Comparison of ENCODE assay signal across 1 cellular context in the genomic region with DNA sequence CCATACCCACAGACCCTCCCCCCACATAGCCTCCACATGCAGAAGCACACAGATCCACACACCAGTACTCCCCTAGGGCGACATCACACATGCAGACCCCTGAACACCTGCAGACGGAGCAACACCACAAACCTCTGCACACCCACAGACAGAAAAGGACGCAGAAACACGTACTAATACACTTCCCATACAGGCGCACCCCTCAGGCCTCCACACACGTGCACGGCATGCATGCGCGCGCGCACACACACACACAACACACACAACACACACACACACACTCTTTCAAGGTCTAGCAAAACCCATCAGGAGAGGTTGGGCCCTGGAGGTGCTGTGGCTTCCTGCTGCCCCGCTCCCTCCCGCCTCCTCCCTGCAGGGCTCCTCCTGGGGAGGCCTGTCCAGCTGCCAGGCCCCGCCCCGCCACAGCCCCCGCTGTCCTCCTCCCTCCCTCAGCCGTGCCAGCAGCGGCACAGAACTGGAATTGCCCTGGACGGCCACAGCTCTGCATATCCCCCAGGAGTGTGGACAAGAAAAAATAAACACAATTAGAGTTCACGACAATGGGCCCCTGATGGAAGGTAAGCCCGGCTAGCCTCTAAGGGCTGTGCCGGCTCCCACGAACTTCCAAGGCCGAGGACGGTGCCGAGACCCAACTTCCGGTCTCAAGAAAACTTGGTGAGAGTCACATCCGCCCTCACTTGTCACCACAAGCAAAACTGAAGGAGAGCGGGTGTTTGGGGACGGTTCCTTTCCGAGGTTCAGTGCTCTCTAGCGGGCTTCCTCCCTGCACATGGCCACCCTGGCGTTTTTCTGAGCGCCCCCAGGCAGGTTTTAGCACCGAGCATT.
TF ChIP-seq lines count a peak whose summit lies in the region.

No MANE protein-coding gene starts in this region.

TF ChIP-seq in HepG2, 621 proteins besides CTCF, POLR2A, EP300 and RAD21 (continued from another document and continues in another):
- TF ChIP-seq CREM (IDR thresholded peaks at IDR 0.05) (peak; percentile 51), CREM (CRISPR knock-in tag; IDR thresholded peaks at IDR 0.05) (0 out of 2 replicates have a peak, but pooled peaks have one; percentile 2), GTF2F1 (IDR thresholded peaks at IDR 0.05; ENCODE audit: low read length) (no peak), SOX13 (IDR thresholded peaks at IDR 0.05) (0 out of 2 replicates have a peak, but pooled peaks have one; percentile 10), SOX13 (CRISPR knock-in tag; conservative IDR thresholded peaks at IDR 0.05 in 1 of 2, IDR thresholded peaks at IDR 0.05 in 1 of 2) (no peak; a peak in 2 of 4 replicates), ZSCAN5A (CRISPR knock-in tag; IDR thresholded peaks at IDR 0.05; ENCODE audit: borderline replicate concordance) (peak; percentile 69; the same call in 1 of the 2 replicates), ZNF224 (CRISPR knock-in tag; IDR thresholded peaks at IDR 0.05) (0 out of 2 replicates have a peak, but pooled peaks have one; percentile 2), ZNF781 (CRISPR knock-in tag; IDR thresholded peaks at IDR 0.05; ENCODE audit: borderline replicate concordance, not compliant biosample characterization) (no peak), KMT2B (CRISPR knock-in tag; IDR thresholded peaks at IDR 0.05) (peak; percentile 71), SMAD9 (CRISPR knock-in tag; IDR thresholded peaks at IDR 0.05) (no peak), ZNF850 (CRISPR knock-in tag; conservative IDR thresholded peaks at IDR 0.05) (no peak), HNRNPH1 (optimal IDR thresholded peaks at IDR 0.05; ENCODE audit: low read depth, low read length) (no peak), TBX2 (CRISPR knock-in tag; IDR thresholded peaks at IDR 0.05; ENCODE audit: borderline replicate concordance) (peak; percentile 86), MTA1 (CRISPR knock-in tag; IDR thresholded peaks at IDR 0.05; ENCODE audit: borderline replicate concordance) (peak; percentile 17; the same call in 1 of the 2 replicates), PRPF4 (IDR thresholded peaks at IDR 0.05; ENCODE audit: low read depth, low read length, poor library complexity, severe bottlenecking) (no peak), NPAS2 (CRISPR knock-in tag; IDR thresholded peaks at IDR 0.05; ENCODE audit: borderline replicate concordance) (no peak), CENPBD1 (CRISPR knock-in tag; IDR thresholded peaks at IDR 0.05; ENCODE audit: borderline replicate concordance, low read depth) (no peak), NFIB (CRISPR knock-in tag; IDR thresholded peaks at IDR 0.05; ENCODE audit: borderline replicate concordance) (no peak), ATF6 (CRISPR knock-in tag; conservative IDR thresholded peaks at IDR 0.05) (0 out of 2 replicates have a peak, but pooled peaks have one; percentile 57), SRY (CRISPR knock-in tag; IDR thresholded peaks at IDR 0.05) (peak; percentile 64; the same call in 1 of the 2 replicates), THAP9 (CRISPR knock-in tag; IDR thresholded peaks at IDR 0.05; ENCODE audit: borderline replicate concordance) (no peak; the same call in 1 of the 2 replicates), PLRG1 (conservative IDR thresholded peaks at IDR 0.05) (no peak)
- TF ChIP-seq, protein P1, sequence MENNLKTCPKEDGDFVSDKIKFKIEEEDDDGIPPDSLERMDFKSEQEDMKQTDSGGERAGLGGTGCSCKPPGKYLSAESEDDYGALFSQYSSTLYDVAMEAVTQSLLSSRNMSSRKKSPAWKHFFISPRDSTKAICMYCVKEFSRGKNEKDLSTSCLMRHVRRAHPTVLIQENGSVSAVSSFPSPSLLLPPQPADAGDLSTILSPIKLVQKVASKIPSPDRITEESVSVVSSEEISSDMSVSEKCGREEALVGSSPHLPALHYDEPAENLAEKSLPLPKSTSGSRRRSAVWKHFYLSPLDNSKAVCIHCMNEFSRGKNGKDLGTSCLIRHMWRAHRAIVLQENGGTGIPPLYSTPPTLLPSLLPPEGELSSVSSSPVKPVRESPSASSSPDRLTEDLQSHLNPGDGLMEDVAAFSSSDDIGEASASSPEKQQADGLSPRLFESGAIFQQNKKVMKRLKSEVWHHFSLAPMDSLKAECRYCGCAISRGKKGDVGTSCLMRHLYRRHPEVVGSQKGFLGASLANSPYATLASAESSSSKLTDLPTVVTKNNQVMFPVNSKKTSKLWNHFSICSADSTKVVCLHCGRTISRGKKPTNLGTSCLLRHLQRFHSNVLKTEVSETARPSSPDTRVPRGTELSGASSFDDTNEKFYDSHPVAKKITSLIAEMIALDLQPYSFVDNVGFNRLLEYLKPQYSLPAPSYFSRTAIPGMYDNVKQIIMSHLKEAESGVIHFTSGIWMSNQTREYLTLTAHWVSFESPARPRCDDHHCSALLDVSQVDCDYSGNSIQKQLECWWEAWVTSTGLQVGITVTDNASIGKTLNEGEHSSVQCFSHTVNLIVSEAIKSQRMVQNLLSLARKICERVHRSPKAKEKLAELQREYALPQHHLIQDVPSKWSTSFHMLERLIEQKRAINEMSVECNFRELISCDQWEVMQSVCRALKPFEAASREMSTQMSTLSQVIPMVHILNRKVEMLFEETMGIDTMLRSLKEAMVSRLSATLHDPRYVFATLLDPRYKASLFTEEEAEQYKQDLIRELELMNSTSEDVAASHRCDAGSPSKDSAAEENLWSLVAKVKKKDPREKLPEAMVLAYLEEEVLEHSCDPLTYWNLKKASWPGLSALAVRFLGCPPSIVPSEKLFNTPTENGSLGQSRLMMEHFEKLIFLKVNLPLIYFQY (CRISPR knock-in tag; IDR thresholded peaks at IDR 0.05; ENCODE audit: borderline replicate concordance), result no peak; the same call in none of the 2 replicates
- TF ChIP-seq, protein P2, sequence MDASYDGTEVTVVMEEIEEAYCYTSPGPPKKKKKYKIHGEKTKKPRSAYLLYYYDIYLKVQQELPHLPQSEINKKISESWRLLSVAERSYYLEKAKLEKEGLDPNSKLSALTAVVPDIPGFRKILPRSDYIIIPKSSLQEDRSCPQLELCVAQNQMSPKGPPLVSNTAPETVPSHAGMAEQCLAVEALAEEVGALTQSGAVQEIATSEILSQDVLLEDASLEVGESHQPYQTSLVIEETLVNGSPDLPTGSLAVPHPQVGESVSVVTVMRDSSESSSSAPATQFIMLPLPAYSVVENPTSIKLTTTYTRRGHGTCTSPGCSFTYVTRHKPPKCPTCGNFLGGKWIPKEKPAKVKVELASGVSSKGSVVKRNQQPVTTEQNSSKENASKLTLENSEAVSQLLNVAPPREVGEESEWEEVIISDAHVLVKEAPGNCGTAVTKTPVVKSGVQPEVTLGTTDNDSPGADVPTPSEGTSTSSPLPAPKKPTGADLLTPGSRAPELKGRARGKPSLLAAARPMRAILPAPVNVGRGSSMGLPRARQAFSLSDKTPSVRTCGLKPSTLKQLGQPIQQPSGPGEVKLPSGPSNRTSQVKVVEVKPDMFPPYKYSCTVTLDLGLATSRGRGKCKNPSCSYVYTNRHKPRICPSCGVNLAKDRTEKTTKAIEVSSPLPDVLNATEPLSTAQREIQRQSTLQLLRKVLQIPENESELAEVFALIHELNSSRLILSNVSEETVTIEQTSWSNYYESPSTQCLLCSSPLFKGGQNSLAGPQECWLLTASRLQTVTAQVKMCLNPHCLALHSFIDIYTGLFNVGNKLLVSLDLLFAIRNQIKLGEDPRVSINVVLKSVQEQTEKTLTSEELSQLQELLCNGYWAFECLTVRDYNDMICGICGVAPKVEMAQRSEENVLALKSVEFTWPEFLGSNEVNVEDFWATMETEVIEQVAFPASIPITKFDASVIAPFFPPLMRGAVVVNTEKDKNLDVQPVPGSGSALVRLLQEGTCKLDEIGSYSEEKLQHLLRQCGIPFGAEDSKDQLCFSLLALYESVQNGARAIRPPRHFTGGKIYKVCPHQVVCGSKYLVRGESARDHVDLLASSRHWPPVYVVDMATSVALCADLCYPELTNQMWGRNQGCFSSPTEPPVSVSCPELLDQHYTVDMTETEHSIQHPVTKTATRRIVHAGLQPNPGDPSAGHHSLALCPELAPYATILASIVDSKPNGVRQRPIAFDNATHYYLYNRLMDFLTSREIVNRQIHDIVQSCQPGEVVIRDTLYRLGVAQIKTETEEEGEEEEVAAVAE (CRISPR knock-in tag; IDR thresholded peaks at IDR 0.05; ENCODE audit: borderline replicate concordance), result no peak; the same call in 1 of the 2 replicates
- TF ChIP-seq, protein P3, sequence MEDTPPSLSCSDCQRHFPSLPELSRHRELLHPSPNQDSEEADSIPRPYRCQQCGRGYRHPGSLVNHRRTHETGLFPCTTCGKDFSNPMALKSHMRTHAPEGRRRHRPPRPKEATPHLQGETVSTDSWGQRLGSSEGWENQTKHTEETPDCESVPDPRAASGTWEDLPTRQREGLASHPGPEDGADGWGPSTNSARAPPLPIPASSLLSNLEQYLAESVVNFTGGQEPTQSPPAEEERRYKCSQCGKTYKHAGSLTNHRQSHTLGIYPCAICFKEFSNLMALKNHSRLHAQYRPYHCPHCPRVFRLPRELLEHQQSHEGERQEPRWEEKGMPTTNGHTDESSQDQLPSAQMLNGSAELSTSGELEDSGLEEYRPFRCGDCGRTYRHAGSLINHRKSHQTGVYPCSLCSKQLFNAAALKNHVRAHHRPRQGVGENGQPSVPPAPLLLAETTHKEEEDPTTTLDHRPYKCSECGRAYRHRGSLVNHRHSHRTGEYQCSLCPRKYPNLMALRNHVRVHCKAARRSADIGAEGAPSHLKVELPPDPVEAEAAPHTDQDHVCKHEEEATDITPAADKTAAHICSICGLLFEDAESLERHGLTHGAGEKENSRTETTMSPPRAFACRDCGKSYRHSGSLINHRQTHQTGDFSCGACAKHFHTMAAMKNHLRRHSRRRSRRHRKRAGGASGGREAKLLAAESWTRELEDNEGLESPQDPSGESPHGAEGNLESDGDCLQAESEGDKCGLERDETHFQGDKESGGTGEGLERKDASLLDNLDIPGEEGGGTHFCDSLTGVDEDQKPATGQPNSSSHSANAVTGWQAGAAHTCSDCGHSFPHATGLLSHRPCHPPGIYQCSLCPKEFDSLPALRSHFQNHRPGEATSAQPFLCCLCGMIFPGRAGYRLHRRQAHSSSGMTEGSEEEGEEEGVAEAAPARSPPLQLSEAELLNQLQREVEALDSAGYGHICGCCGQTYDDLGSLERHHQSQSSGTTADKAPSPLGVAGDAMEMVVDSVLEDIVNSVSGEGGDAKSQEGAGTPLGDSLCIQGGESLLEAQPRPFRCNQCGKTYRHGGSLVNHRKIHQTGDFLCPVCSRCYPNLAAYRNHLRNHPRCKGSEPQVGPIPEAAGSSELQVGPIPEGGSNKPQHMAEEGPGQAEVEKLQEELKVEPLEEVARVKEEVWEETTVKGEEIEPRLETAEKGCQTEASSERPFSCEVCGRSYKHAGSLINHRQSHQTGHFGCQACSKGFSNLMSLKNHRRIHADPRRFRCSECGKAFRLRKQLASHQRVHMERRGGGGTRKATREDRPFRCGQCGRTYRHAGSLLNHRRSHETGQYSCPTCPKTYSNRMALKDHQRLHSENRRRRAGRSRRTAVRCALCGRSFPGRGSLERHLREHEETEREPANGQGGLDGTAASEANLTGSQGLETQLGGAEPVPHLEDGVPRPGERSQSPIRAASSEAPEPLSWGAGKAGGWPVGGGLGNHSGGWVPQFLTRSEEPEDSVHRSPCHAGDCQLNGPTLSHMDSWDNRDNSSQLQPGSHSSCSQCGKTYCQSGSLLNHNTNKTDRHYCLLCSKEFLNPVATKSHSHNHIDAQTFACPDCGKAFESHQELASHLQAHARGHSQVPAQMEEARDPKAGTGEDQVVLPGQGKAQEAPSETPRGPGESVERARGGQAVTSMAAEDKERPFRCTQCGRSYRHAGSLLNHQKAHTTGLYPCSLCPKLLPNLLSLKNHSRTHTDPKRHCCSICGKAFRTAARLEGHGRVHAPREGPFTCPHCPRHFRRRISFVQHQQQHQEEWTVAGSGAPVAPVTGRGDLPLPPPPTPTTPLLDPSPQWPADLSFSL (CRISPR knock-in tag; IDR thresholded peaks at IDR 0.05), result peak; percentile 99
